Comparison of ENCODE assay signal across 25 cellular contexts in the genomic region with DNA sequence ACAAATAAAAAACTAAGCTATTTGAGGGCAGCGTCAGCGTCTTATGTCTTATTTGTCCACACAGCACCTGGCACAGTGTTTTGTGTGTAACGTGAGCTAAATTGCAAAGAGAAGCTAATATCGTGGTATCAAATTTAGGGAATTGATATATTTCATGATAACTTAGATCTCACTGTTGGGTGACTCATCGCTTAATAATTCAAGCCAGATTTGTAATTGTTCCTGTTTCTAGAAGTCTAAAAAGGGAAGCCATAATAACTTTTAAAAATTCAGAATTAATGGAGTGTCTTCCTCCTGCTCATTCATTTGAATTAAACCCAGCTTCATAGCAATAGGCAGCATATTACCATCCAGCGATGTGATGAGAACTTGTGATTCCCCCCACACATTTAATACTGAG.
DNase-seq lines count a peak whose midpoint lies in the region; ATAC-seq, FAIRE-seq and TF ChIP-seq lines count a peak whose summit lies in the region.
"Had no signal": no experiment of that assay in that cellular context is flagged by ENCODE, and none has a peak within 500 bp of the region (broad histone marks: within the 10 kb centered on the region; RNA-seq: fewer than 3 reads in every experiment).

No MANE protein-coding gene starts in this region.

- H4K20me1 ChIP-seq in PC-3 (ENCODE audit: low read length), result no peaks in the 10 kb centered on the region

- no peak for FAIRE-seq in urothelium cell line (lab: Jason Lieb, UNC)
- FAIRE-seq: GM18507, HepG2 had no signal

- no peak overlapping the region for H3K9ac ChIP-seq in PC-3 (ENCODE audit: low read length)

- BruUV-seq in PC-3 (replicated peaks; lab: Mats Ljungman, UMichigan), result no TSS peak

- H3K4me2 ChIP-seq in PC-3 (ENCODE audit: low read length), result no peak overlapping the region

- H3K27ac ChIP-seq in PC-3 (ENCODE audit: low read length), result no peak overlapping the region
- H3K27ac ChIP-seq: RWPE1 had no signal

- H3K4me3 ChIP-seq in PC-3 (ENCODE audit: low read length) (no peak overlapping the region), fibroblast of mammary gland (ENCODE audit: control insufficient read depth, low read depth, low read length) (no peak overlapping the region)

- CTCF ChIA-PET in PC-3 (lab: Charles Lee), result no interaction called here

- H3K9me3 ChIP-seq in PC-3 (ENCODE audit: low read length), result no peaks in the 10 kb centered on the region
- H3K9me3 ChIP-seq: BE2C had no signal

- H3K36me3 ChIP-seq in PC-3 (ENCODE audit: low read depth, low read length), result no peaks in the 10 kb centered on the region
- H3K36me3 ChIP-seq: BE2C had no signal

- intact Hi-C loops in PC-3 (cut with micrococcal nuclease), result no loop called here

- no peaks in the 10 kb centered on the region for H3K4me1 ChIP-seq in PC-3 (ENCODE audit: insufficient read depth, low read length)
- H3K4me1 ChIP-seq: BE2C had no signal

- H2AFZ ChIP-seq in PC-3 (ENCODE audit: low read length), result no peak overlapping the region

- no peaks in the 10 kb centered on the region; the same call in 1 of the 2 replicates for H3K27me3 ChIP-seq in PC-3 (ENCODE audit: low read length)
- H3K27me3 ChIP-seq: BE2C had no signal

- H3F3A ChIP-seq in PC-3 (ENCODE audit: low read length, unreplicated experiment), result no peaks in the 10 kb centered on the region

- POLR2A ChIA-PET in PC-3 (lab: Charles Lee; ENCODE audit: unreplicated experiment), result no interaction called here

- TF ChIP-seq CTCF in PC-3 (conservative IDR thresholded peaks at IDR 0.05; ENCODE audit: low read depth, low read length) (no peak), fibroblast of mammary gland (conservative IDR thresholded peaks at IDR 0.05; ENCODE audit: control insufficient read depth, insufficient read depth, low read depth, low read length) (no peak)

- no peaks in the 10 kb centered on the region for H3K79me2 ChIP-seq in PC-3 (ENCODE audit: low read length)

- no peaks in the 10 kb centered on the region for H3K9me2 ChIP-seq in PC-3 (replicated peaks; ENCODE audit: low read length)

- DNase-seq in CD1c-positive myeloid dendritic cell (ENCODE audit: extremely low spot score) (peak; percentile 55), ELR (ENCODE audit: low read depth) (peak; percentile 4), PC-3 (peak; percentile 19), fibroblast of mammary gland (ENCODE audit: low read depth) (peak; percentile 1), urothelium cell line (ENCODE audit: low spot score) (no peak), OCI-M1 (lab: John Stamatoyannopoulos, UW) (no peak)
- DNase-seq: ACHN, BE2C, Calu3, DMS79 treated with DMSO at 0.1 percent for 48 hours, Karpas-422, NCI-H1048, NCI-H1417, NCI-H1694, NCI-H2029 treated with DMSO at 0.1 percent for 48 hours, NCI-H446 treated with DMSO at 0.1 percent for 48 hours, NCI-H526, NCI-H82, SHP77, T-cell had no signal

- ATAC-seq in PC-3, result no peak
- ATAC-seq in HG02973 (IDR thresholded peaks at IDR 0.05; ENCODE audit: unreplicated experiment), result no peak
- ATAC-seq: HepG2, Panc1, T-cell had no signal

Comparison
In these comparisons a context has a peak if more than half of its experiments do, and no peak if none do; other contexts are left out.
1. DNase-seq: peak in CD1c-positive myeloid dendritic cell (single experiment), ELR (single experiment), PC-3 (single experiment) and fibroblast of mammary gland (single experiment); none in urothelium cell line (single experiment) and OCI-M1 (single experiment).